In the genomic region with DNA sequence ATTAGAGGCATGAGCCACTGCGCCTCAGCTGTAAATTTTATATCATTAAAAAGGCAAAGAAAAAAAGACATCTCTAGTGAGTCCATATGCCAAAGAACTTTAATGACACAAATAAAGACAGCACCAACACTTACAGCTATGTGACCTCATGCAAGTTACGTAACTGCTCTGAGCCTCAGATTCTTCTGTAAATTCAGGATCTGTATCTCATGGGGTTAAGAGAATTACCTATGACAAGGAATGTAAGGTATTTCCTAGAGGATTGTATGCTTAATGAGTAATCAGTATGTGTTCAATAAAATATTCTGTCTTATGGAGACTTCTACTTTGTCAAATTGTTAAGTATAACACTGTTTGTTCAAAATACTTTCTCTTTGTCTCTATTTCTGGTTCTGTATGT, we compare ENCODE assay signal across 19 cellular contexts.
A peak's percentile ranks its signal among the peaks of the same experiment; 100 is the strongest.
DNase-seq lines count a peak whose midpoint lies in the region; ATAC-seq and TF ChIP-seq lines count a peak whose summit lies in the region.
"Had no signal": no experiment of that assay in that cellular context is flagged by ENCODE, and none has a peak within 500 bp of the region (broad histone marks: within the 10 kb centered on the region; RNA-seq: fewer than 3 reads in every experiment).

No MANE protein-coding gene starts in this region.

- peak; percentile 25 for DNase-seq in EL
- DNase-seq in PC-3, result peak; percentile 84
- peak; percentile 84 for DNase-seq in epithelial cell of esophagus (ENCODE audit: low read depth)
- DNase-seq in mesenchymal stem cell, result peak; percentile 22
- DNase-seq in NCI-H345 (lab: John Stamatoyannopoulos, UW), result no peak
- no peak for DNase-seq in substantia nigra (lab: John Stamatoyannopoulos, UW)
- no peak for DNase-seq in putamen (ENCODE audit: low spot score)
- DNase-seq: AML-193; Caco-2; DMS79; GF-D8; Kasumi-1; NCI-H1417; NCI-H1930; NCI-H526 treated with DMSO at 0.1 percent for 48 hours; NK-92 treated with Interleukin-12 subunit alpha and Interleukin-12 subunit beta, amount 100 ng/mL, for 24 hours; OCI-M1 had no signal

- no peak overlapping the region for H3K23ac ChIP-seq in mesenchymal stem cell (ENCODE audit: low read length in 2 of 2)

- no peaks in the 10 kb centered on the region for H3K27me3 ChIP-seq in PC-3 (ENCODE audit: low read length)
- H3K27me3 ChIP-seq in mesenchymal stem cell (ENCODE audit: control insufficient read depth in 1 of 2, insufficient read depth in 1 of 2, low read length in 2 of 2), result peaks cover 0 to 4% of the 10 kb centered on the region in 2 experiments

- CTCF ChIA-PET in PC-3 (lab: Charles Lee), result no interaction called here

- peak overlapping the region; percentile 24 for H3K4me2 ChIP-seq in PC-3 (ENCODE audit: low read length)
- no peak overlapping the region for H3K4me2 ChIP-seq in mesenchymal stem cell (ENCODE audit: low read length, poor library complexity, severe bottlenecking)
- H3K4me2 ChIP-seq: A549 had no signal

- intact Hi-C loops in PC-3 (cut with micrococcal nuclease), result no loop called here

- POLR2A ChIA-PET in PC-3 (lab: Charles Lee; ENCODE audit: unreplicated experiment), result no interaction called here

- no peak overlapping the region for H3K4ac ChIP-seq in mesenchymal stem cell (ENCODE audit: low read depth in 1 of 2, low read length in 2 of 2)

- peaks cover 13% of the 10 kb centered on the region for H3K4me1 ChIP-seq in PC-3 (ENCODE audit: insufficient read depth, low read length)
- no peaks in the 10 kb centered on the region for H3K4me1 ChIP-seq in mesenchymal stem cell (ENCODE audit: control insufficient read depth, insufficient read depth, low read depth, low read length)
- H3K4me1 ChIP-seq: A549, Caco-2 had no signal

- H3F3A ChIP-seq in PC-3 (ENCODE audit: low read length, unreplicated experiment), result no peaks in the 10 kb centered on the region

- H4K8ac ChIP-seq in mesenchymal stem cell (ENCODE audit: low read length), result no peak overlapping the region

- no peaks in the 10 kb centered on the region for H4K20me1 ChIP-seq in PC-3 (ENCODE audit: low read length)

- BruUV-seq in PC-3 (replicated peaks; lab: Mats Ljungman, UMichigan), result no TSS peak

- no peak overlapping the region for H3K18ac ChIP-seq in mesenchymal stem cell (ENCODE audit: low read depth in 1 of 2, low read length in 2 of 2)

- H3K36me3 ChIP-seq in PC-3 (ENCODE audit: low read depth, low read length) (no peaks in the 10 kb centered on the region), mesenchymal stem cell (ENCODE audit: control insufficient read depth in 1 of 2, insufficient read depth in 2 of 2, low read depth in 1 of 2, low read length in 2 of 2) (no peaks in the 10 kb centered on the region)

- no peaks in the 10 kb centered on the region for H3K9me2 ChIP-seq in PC-3 (replicated peaks; ENCODE audit: low read length)

- H2BK120ac ChIP-seq in mesenchymal stem cell (ENCODE audit: low read depth, low read length), result no peak overlapping the region

- TF ChIP-seq CTCF in PC-3 (conservative IDR thresholded peaks at IDR 0.05; ENCODE audit: low read depth, low read length), result no peak
- TF ChIP-seq CTCF in epithelial cell of esophagus (IDR thresholded peaks at IDR 0.05; ENCODE audit: insufficient read depth, low read depth, low read length, missing control alignments), result no peak

- H2BK5ac ChIP-seq in mesenchymal stem cell (ENCODE audit: low read depth, low read length, poor library complexity, severe bottlenecking), result no peak overlapping the region

- no peaks in the 10 kb centered on the region for H3K9me3 ChIP-seq in PC-3 (ENCODE audit: low read length)
- no peaks in the 10 kb centered on the region for H3K9me3 ChIP-seq in mesenchymal stem cell (ENCODE audit: control insufficient read depth, low read length)
- H3K9me3 ChIP-seq: A549, Caco-2 had no signal

- no peak overlapping the region for H3K4me3 ChIP-seq in PC-3 (ENCODE audit: low read length)
- no peak overlapping the region for H3K4me3 ChIP-seq in epithelial cell of esophagus (ENCODE audit: low read length)
- H3K4me3 ChIP-seq in mesenchymal stem cell (ENCODE audit: insufficient read depth in 1 of 2, low read depth in 1 of 2, low read length in 2 of 2), result no peak overlapping the region
- H3K4me3 ChIP-seq: A549 had no signal

- no peaks in the 10 kb centered on the region for H3K79me1 ChIP-seq in mesenchymal stem cell (replicated peaks; ENCODE audit: low read length, poor library complexity, severe bottlenecking)

- H3K14ac ChIP-seq in mesenchymal stem cell (ENCODE audit: low read length in 2 of 2), result no peak overlapping the region

- H2BK12ac ChIP-seq in mesenchymal stem cell (ENCODE audit: low read length in 2 of 2), result no peak overlapping the region

- no peak overlapping the region for H2BK15ac ChIP-seq in mesenchymal stem cell (ENCODE audit: low read depth, poor library complexity, severe bottlenecking)

- no peak overlapping the region for H3K27ac ChIP-seq in PC-3 (ENCODE audit: low read length)
- H3K27ac ChIP-seq in mesenchymal stem cell (ENCODE audit: low read length, poor library complexity, severe bottlenecking), result no peak overlapping the region
- H3K27ac ChIP-seq in substantia nigra (ENCODE audit: low read depth, low read length, poor library complexity, severe bottlenecking), result no peak overlapping the region
- H3K27ac ChIP-seq: A549 had no signal

- H2AK5ac ChIP-seq in mesenchymal stem cell (ENCODE audit: low read length, severe bottlenecking), result no peak overlapping the region

- WGBS in mesenchymal stem cell, result 94% methylated on average over 2 of the region's 2 CpGs

- H4K91ac ChIP-seq in mesenchymal stem cell (ENCODE audit: low read length), result no peak overlapping the region

- H2AFZ ChIP-seq in PC-3 (ENCODE audit: low read length) (peak overlapping the region; percentile 23; the same call in 1 of the 2 replicates), mesenchymal stem cell (ENCODE audit: low read depth, low read length) (no peak overlapping the region)

- H3K9ac ChIP-seq in PC-3 (ENCODE audit: low read length) (no peak overlapping the region), mesenchymal stem cell (ENCODE audit: low read length) (no peak overlapping the region)

- peak; percentile 91 for ATAC-seq in PC-3
- ATAC-seq in GM18909 (IDR thresholded peaks at IDR 0.05; ENCODE audit: poor library complexity, unreplicated experiment), result no peak
- ATAC-seq: A549 had no signal

- H3K79me2 ChIP-seq in PC-3 (ENCODE audit: low read length), result no peaks in the 10 kb centered on the region

Comparison
In these comparisons a context has a peak if more than half of its experiments do, and no peak if none do; other contexts are left out.
1. DNase-seq: peak in EL (single experiment), PC-3 (single experiment), epithelial cell of esophagus (single experiment) and mesenchymal stem cell (single experiment); none in NCI-H345 (single experiment), substantia nigra (0 of 49) and putamen (single experiment).